ENCODE assay signal across 13 cellular contexts in the genomic region with DNA sequence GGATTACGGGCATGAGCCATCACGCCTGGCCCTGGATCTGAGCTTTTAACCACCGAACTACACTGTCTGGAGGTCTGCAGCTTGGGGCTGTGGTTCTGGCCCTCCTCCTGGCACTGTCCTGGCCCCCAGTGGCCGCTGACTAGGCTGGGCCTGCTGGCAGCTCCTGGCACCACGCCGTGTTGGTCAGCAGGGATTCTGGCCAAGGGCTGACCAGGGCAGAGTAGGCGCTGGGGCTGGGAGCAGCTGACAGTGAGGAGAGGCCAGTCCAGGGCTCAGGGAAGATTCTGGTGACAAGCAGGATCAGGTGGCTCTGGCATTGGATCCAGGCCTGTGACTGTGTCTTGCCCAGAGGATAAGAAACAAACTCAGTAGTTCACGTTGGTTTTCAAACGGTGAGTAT. TPM values are rescaled to one million over a fixed set of nuclear protein-coding genes. Genes with fewer than 3 reads are reported as not detected.
A peak's percentile ranks its signal among the peaks of the same experiment; 100 is the strongest.
DNase-seq lines count a peak whose midpoint lies in the region; ATAC-seq and TF ChIP-seq lines count a peak whose summit lies in the region.
"Had no signal": no experiment of that assay in that cellular context is flagged by ENCODE, and none has a peak within 500 bp of the region (broad histone marks: within the 10 kb centered on the region; RNA-seq: fewer than 3 reads in every experiment).

No MANE protein-coding gene starts in this region.

- no peak overlapping the region for H3K4me3 Mint-ChIP-seq in Caco-2 (ENCODE audit: unreplicated experiment)
- no peak overlapping the region for H3K4me3 Mint-ChIP-seq in mesothelial cell of epicardium
- H3K4me3 Mint-ChIP-seq: CD8-positive, alpha-beta memory T cell had no signal

- in situ Hi-C loops in gastrocnemius medialis (cut with MboI; ENCODE audit: low sequenced_read_pairs in 4 of 4) = no loop called here

- peak overlapping the region; percentile 71 for H3K27ac Mint-ChIP-seq in Caco-2 (ENCODE audit: unreplicated experiment)
- H3K27ac Mint-ChIP-seq in mesothelial cell of epicardium = no peak overlapping the region

- CTCF ChIA-PET in Caco-2 (lab: Charles Lee) = no interaction called here

- H3K27me3 Mint-ChIP-seq in Caco-2 (ENCODE audit: insufficient read depth, unreplicated experiment) (no peaks in the 10 kb centered on the region), mesothelial cell of epicardium (ENCODE audit: low read depth) (no peaks in the 10 kb centered on the region)
- H3K27me3 Mint-ChIP-seq: CD8-positive, alpha-beta memory T cell had no signal

- ATAC-seq in gastrocnemius medialis (peak; percentile 89), GM21576 (IDR thresholded peaks at IDR 0.05; ENCODE audit: unreplicated experiment) (no peak)

- H3K4me3 ChIP-seq in Caco-2 (ENCODE audit: low read depth, low read length) = no peak overlapping the region
- peak overlapping the region in 3 of 4 donors; percentile 14 to 42 (median 27) for H3K4me3 ChIP-seq in gastrocnemius medialis
- H3K4me3 ChIP-seq: skin epidermis had no signal

- no peak for DNase-seq in Caco-2
- peak; percentile 95 to 97 for DNase-seq in gastrocnemius medialis
- DNase-seq in mesothelial cell of epicardium (ENCODE audit: low spot score in 2 of 2, unreplicated experiment in 2 of 2) = no peak
- no peak for DNase-seq in stimulated activated CD4-positive, alpha-beta T cell treated with anti-CD3 and anti-CD28 coated beads, Interleukin-12 subunit alpha, Interleukin-12 subunit beta, amount 100 ng/mL, for 4 hours
- no peak for DNase-seq in posterior vena cava (ENCODE audit: low spot score)
- DNase-seq: activated CD4-positive, alpha-beta T cell treated with anti-CD3 and anti-CD28 coated beads, Interleukin-2, amount 50 U/mL, for 4 hours; CD8-positive, alpha-beta memory T cell; stimulated activated CD8-positive, alpha-beta memory T cell treated with anti-CD3 and anti-CD28 coated beads, Interleukin-4, amount 100 ng/mL, for 48 hours had no signal

- H3K27me3 ChIP-seq in Caco-2 (replicated peaks; ENCODE audit: control insufficient read depth, insufficient read depth, low read length) (no peaks in the 10 kb centered on the region), layer of hippocampus (ENCODE audit: control insufficient read depth, insufficient read depth, low read length) (no peaks in the 10 kb centered on the region), gastrocnemius medialis (no peaks in the 10 kb centered on the region)

- POLR2A ChIA-PET in Caco-2 (lab: Charles Lee) = no interaction called here

- H3K4me1 ChIP-seq in Caco-2 = no peaks in the 10 kb centered on the region
- peaks cover 62 to 67% of the 10 kb centered on the region in 2 donors for H3K4me1 ChIP-seq in gastrocnemius medialis

- intact Hi-C loops in Caco-2 (cut with micrococcal nuclease; ENCODE audit: unreplicated experiment) = no loop called here
- intact Hi-C loops in gastrocnemius medialis (cut with DNase I; ENCODE audit: low total_unique reads) = loop anchor here (1.0 to 2.0 kb wide), 3 partner anchors 14 to 77 kb away; a partner anchor contains a TSS
- intact Hi-C loops in posterior vena cava (cut with DNase I) = no loop called here

- H3K9me3 Mint-ChIP-seq in Caco-2 (ENCODE audit: unreplicated experiment) (no peaks in the 10 kb centered on the region), mesothelial cell of epicardium (no peaks in the 10 kb centered on the region)
- H3K9me3 Mint-ChIP-seq: CD8-positive, alpha-beta memory T cell had no signal

- peak overlapping the region; percentile 67 for H3K27ac ChIP-seq in angular gyrus (ENCODE audit: low read depth, low read length)
- H3K27ac ChIP-seq in layer of hippocampus (ENCODE audit: low read depth, low read length) = peak overlapping the region; percentile 36
- peak overlapping the region; percentile 90 to 95 (median 94) for H3K27ac ChIP-seq in gastrocnemius medialis

- H3K4me1 Mint-ChIP-seq in Caco-2 (ENCODE audit: low read depth, unreplicated experiment) = no peaks in the 10 kb centered on the region
- no peaks in the 10 kb centered on the region for H3K4me1 Mint-ChIP-seq in mesothelial cell of epicardium

- TF ChIP-seq POLR2A in gastrocnemius medialis (IDR thresholded peaks at IDR 0.05) = peak in 1 of 2 donors; percentile 11

- H3K9me3 ChIP-seq in Caco-2 (no peaks in the 10 kb centered on the region), gastrocnemius medialis (no peaks in the 10 kb centered on the region)

- no peak for TF ChIP-seq CTCF in Caco-2 (IDR thresholded peaks at IDR 0.05; ENCODE audit: insufficient read depth in 1 of 2, low read depth in 1 of 2, low read length in 1 of 2, severe bottlenecking in 1 of 2, unreplicated experiment in 1 of 2)
- peak in 2 of 5 experiments; percentile 4 to 27 for TF ChIP-seq CTCF in gastrocnemius medialis (IDR thresholded peaks at IDR 0.05 in 4 of 5, conservative IDR thresholded peaks at IDR 0.05 in 1 of 5)
- no peak for TF ChIP-seq CTCF in mesothelial cell of epicardium (IDR thresholded peaks at IDR 0.05; ENCODE audit: unreplicated experiment)

- no peaks in the 10 kb centered on the region for H3K36me3 ChIP-seq in Caco-2 (ENCODE audit: control insufficient read depth, insufficient read depth, low read length)
- no peaks in the 10 kb centered on the region for H3K36me3 ChIP-seq in gastrocnemius medialis

- no TSS peak for BruUV-seq in Caco-2 (replicated peaks; lab: Mats Ljungman, UMichigan)

- peaks cover 11% of the 10 kb centered on the region for H3K36me3 Mint-ChIP-seq in Caco-2 (ENCODE audit: insufficient read depth, unreplicated experiment)
- peaks cover 2% of the 10 kb centered on the region for H3K36me3 Mint-ChIP-seq in mesothelial cell of epicardium

RNA-seq across cellular contexts. Expression of a gene that starts 14.6 kb away (rescaled TPM):
- total RNA-seq in Caco-2 (2022) = 17.5 and 20.1 TPM in 2 replicates
- total RNA-seq in gastrocnemius medialis = 10 to 100 TPM; 18.7 to 39.9 (median 21.2) TPM
- total RNA-seq in mesothelial cell of epicardium = 20.4 to 22.1 TPM (median 21.4 TPM) in 3 replicates
- 10 to 100 TPM; 33.6 to 45.7 TPM for total RNA-seq in posterior vena cava

RNA-seq across cellular contexts. Expression of a gene that starts 58.4 kb away (rescaled TPM):
- total RNA-seq in Caco-2 (2022) (not detected in 2 replicates), gastrocnemius medialis (not detected), mesothelial cell of epicardium (0.09 TPM in 2 of 3 replicates, not detected in the other), posterior vena cava (not detected)
- total RNA-seq: kidney epithelial cell had no signal

Comparison
In these comparisons a context has a peak if more than half of its experiments do, and no peak if none do; other contexts are left out.
1. DNase-seq: peak in gastrocnemius medialis (2 of 2); none in Caco-2 (0 of 2), mesothelial cell of epicardium (0 of 2), stimulated activated CD4-positive, alpha-beta T cell treated with anti-CD3 and anti-CD28 coated beads, Interleukin-12 subunit alpha, Interleukin-12 subunit beta, amount 100 ng/mL, for 4 hours (single experiment) and posterior vena cava (single experiment).
2. H3K27ac ChIP-seq: peak in every context shown above with its lines; median percentile 94 in gastrocnemius medialis; 67 in angular gyrus; 36 in layer of hippocampus.